Comparison of ENCODE assay signal across 18 cellular contexts in the genomic region with DNA sequence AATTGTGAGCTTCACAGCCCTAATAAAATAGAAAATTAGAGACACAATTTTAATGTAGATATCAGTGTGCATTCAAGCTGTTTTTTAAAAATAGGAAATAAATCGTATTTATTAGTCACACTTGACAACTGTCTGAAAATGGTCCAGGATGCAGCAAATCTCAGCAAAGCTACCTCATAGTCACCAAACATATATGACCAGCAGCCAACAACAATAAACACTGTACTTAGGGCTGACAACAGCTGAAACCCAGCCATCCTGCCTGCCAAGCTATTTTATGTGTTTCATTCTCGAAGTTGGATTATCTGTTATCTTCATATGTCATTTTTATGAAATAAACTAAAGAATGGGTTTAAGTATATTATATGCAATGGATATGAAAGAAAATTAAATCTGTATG.
"Had no signal": no experiment of that assay in that cellular context is flagged by ENCODE, and none has a peak within 500 bp of the region (broad histone marks: within the 10 kb centered on the region; RNA-seq: fewer than 3 reads in every experiment).

No MANE protein-coding gene starts in this region.

- H3K4me1 ChIP-seq: body of pancreas, heart left ventricle, left lung, parathyroid adenoma, thyroid gland had no signal

- H3K4me3 ChIP-seq: body of pancreas, heart left ventricle, left lung, skin epidermis, thyroid gland had no signal

- ATAC-seq: activated CD4-positive, alpha-beta T cell treated with anti-CD3 and anti-CD28 coated beads for 36 hours; body of pancreas; effector memory CD8-positive, alpha-beta T cell; heart left ventricle; left lung had no signal

- H2AFZ ChIP-seq: parathyroid adenoma had no signal

- DNase-seq: activated CD4-positive, alpha-beta memory T cell treated with anti-CD3 and anti-CD28 coated beads, Interleukin-2, amount 10 ng/mL, durations not matched to agents 7 days and 5 days; activated CD4-positive, alpha-beta T cell treated with anti-CD3 and anti-CD28 coated beads for 36 hours; activated CD8-positive, alpha-beta memory T cell treated with anti-CD3 and anti-CD28 coated beads, Interleukin-2, amount 50 U/mL, for 4 hours; activated naive CD4-positive, alpha-beta T cell treated with Interleukin-2 at 50 U/mL for 16 hours; body of pancreas; effector memory CD8-positive, alpha-beta T cell; foreskin melanocyte; heart left ventricle; islet precursor cell; left lung; mesendoderm; retina; T1000; thyroid gland had no signal

- H3K9ac ChIP-seq: parathyroid adenoma had no signal

- H3K9me3 ChIP-seq: body of pancreas, heart left ventricle, left lung, thyroid gland had no signal

- H3K27ac ChIP-seq: body of pancreas, epithelial cell of prostate, heart left ventricle, left lung, parathyroid adenoma, skin epidermis, thyroid gland, VCaP had no signal

- H3K36me3 ChIP-seq: heart left ventricle, left lung, thyroid gland had no signal

- H3K79me2 ChIP-seq: parathyroid adenoma had no signal

- H3K27me3 ChIP-seq: body of pancreas, left lung, thyroid gland had no signal
